1 cellular context compared by ENCODE assay signal in genomic region chr5:59069438-59070079, GRCh38.
A peak's percentile ranks its signal among the peaks of the same experiment; 100 is the strongest.
TF ChIP-seq lines count a peak whose summit lies in the region.

No MANE protein-coding gene starts in this region.

TF ChIP-seq in HepG2, 621 proteins besides CTCF, POLR2A, EP300 and RAD21 (continued from another document):
- peak; percentile 63 for TF ChIP-seq FOXP4 (CRISPR knock-in tag; IDR thresholded peaks at IDR 0.05)
- TF ChIP-seq TFAP4 (IDR thresholded peaks at IDR 0.05; ENCODE audit: borderline replicate concordance, low read depth): peak; percentile 37; the same call in 1 of the 2 replicates
- peak; percentile 86 for TF ChIP-seq MED1 (CRISPR knock-in tag; IDR thresholded peaks at IDR 0.05)
- TF ChIP-seq ZKSCAN8 (CRISPR knock-in tag; IDR thresholded peaks at IDR 0.05; ENCODE audit: borderline replicate concordance): 0 out of 2 replicates have a peak, but pooled peaks have one; percentile 33
- no peak for TF ChIP-seq ZNF20 (CRISPR knock-in tag; IDR thresholded peaks at IDR 0.05)
- peak; percentile 27; the same call in 1 of the 2 replicates for TF ChIP-seq FOXO1 (CRISPR knock-in tag; IDR thresholded peaks at IDR 0.05)
- TF ChIP-seq HOMEZ (CRISPR knock-in tag; IDR thresholded peaks at IDR 0.05; ENCODE audit: low read depth): peak; percentile 94
- no peak for TF ChIP-seq FOXA1 (IDR thresholded peaks at IDR 0.05)
- TF ChIP-seq FOXA1 (CRISPR knock-in tag; IDR thresholded peaks at IDR 0.05): 0 out of 2 replicates have a peak, but pooled peaks have one; percentile 17
- peak; percentile 93 for TF ChIP-seq ZNF644 (CRISPR knock-in tag; IDR thresholded peaks at IDR 0.05; ENCODE audit: low read depth)
- TF ChIP-seq ZNF362 (CRISPR knock-in tag; IDR thresholded peaks at IDR 0.05; ENCODE audit: borderline replicate concordance): peak; percentile 43; the same call in 1 of the 2 replicates
- peak; percentile 20; the same call in 1 of the 2 replicates for TF ChIP-seq ETV5 (CRISPR knock-in tag; IDR thresholded peaks at IDR 0.05; ENCODE audit: borderline replicate concordance)
- no peak for TF ChIP-seq SMAD9 (CRISPR knock-in tag; IDR thresholded peaks at IDR 0.05)
- peak; percentile 69; the same call in 1 of the 2 replicates for TF ChIP-seq FOSL1 (CRISPR knock-in tag; IDR thresholded peaks at IDR 0.05; ENCODE audit: borderline replicate concordance)
- no peak for TF ChIP-seq SOX13 (IDR thresholded peaks at IDR 0.05)
- peak in 1 of 2 experiments; percentile 36; a peak in 1 of 4 replicates for TF ChIP-seq SOX13 (CRISPR knock-in tag; conservative IDR thresholded peaks at IDR 0.05 in 1 of 2, IDR thresholded peaks at IDR 0.05 in 1 of 2)
- TF ChIP-seq HBP1 (CRISPR knock-in tag; IDR thresholded peaks at IDR 0.05; ENCODE audit: low read depth): no peak
- peak; percentile 92 for TF ChIP-seq TEAD3 (CRISPR knock-in tag; optimal IDR thresholded peaks at IDR 0.05; ENCODE audit: borderline replicate concordance)
- 0 out of 2 replicates have a peak, but pooled peaks have one; percentile 17 for TF ChIP-seq ATF3 (CRISPR knock-in tag; IDR thresholded peaks at IDR 0.05)
- no peak for TF ChIP-seq NR2F6 (IDR thresholded peaks at IDR 0.05)
- TF ChIP-seq NR2F6 (CRISPR knock-in tag; IDR thresholded peaks at IDR 0.05): 0 out of 2 replicates have a peak, but pooled peaks have one; percentile 17
